Comparison of ENCODE assay signal across 16 cellular contexts in the genomic region with DNA sequence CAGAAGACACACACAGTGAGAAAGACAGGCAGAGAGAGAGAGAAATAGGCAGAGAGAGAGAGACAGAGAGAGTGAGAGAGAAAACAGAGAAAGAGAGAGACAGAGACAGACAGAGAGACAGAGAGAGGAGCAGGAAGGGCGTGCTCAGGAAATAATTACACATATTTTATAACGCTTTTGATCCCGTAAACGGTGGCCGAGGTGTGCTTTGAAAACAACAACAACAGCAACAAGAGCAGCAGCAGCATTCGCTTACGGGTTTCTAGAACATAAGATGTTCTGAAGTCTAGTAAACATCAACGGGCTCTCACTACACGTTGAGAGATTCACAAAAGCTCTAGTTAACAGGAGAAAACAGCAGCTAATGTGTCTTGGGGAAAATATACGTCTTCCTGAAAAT.
DNase-seq lines count a peak whose midpoint lies in the region; ATAC-seq and TF ChIP-seq lines count a peak whose summit lies in the region.
"Had no signal": no experiment of that assay in that cellular context is flagged by ENCODE, and none has a peak within 500 bp of the region (broad histone marks: within the 10 kb centered on the region; RNA-seq: fewer than 3 reads in every experiment).

No MANE protein-coding gene starts in this region.

- H3K9me3 ChIP-seq in osteoblast (ENCODE audit: low read depth, low read length), result no peaks in the 10 kb centered on the region

- ATAC-seq in GM18867 (IDR thresholded peaks at IDR 0.05; ENCODE audit: unreplicated experiment), result no peak
- no peak for ATAC-seq in HG03159 (IDR thresholded peaks at IDR 0.05; ENCODE audit: unreplicated experiment)
- ATAC-seq: naive thymus-derived CD4-positive, alpha-beta T cell had no signal

- H3K36me3 ChIP-seq in ACC112 (ENCODE audit: insufficient read depth, low read length) (no peaks in the 10 kb centered on the region), osteoblast (ENCODE audit: insufficient read depth, low read length) (no peaks in the 10 kb centered on the region)

- H3K27me3 ChIP-seq in ACC112 (ENCODE audit: insufficient read depth, low read length) (peaks cover 12% of the 10 kb centered on the region), osteoblast (ENCODE audit: insufficient read depth, low read length) (peaks cover 5% of the 10 kb centered on the region)

- H3K27ac ChIP-seq in ACC112 (ENCODE audit: low read depth, low read length), result no peak overlapping the region
- peak overlapping the region; percentile 28 for H3K27ac ChIP-seq in osteoblast (ENCODE audit: low read depth, low read length)

- no peaks in the 10 kb centered on the region for H4K20me1 ChIP-seq in osteoblast (ENCODE audit: insufficient read depth, low read length)

- peak overlapping the region; percentile 80 for H2AFZ ChIP-seq in ACC112 (ENCODE audit: low read length, unreplicated experiment)
- peak overlapping the region; percentile 86 for H2AFZ ChIP-seq in osteoblast (ENCODE audit: low read length)

- DNase-seq in LHCN-M2 (ENCODE audit: low read depth) (peak; percentile 4), epithelial cell of proximal tubule (ENCODE audit: low read depth) (no peak), osteoblast (ENCODE audit: insufficient read length, low spot score, missing footprints) (no peak), NCI-H82 (lab: John Stamatoyannopoulos, UW) (no peak), activated T-cell treated with anti-CD3 and anti-CD28 coated beads for 4 hours (no peak)
- DNase-seq: activated CD4-positive, alpha-beta memory T cell treated with anti-CD3 and anti-CD28 coated beads for 36 hours; activated naive CD4-positive, alpha-beta T cell treated with anti-CD3 and anti-CD28 coated beads, Interleukin-2, amount 50 U/mL, for 16 hours; GDM1; hypothalamus; NCI-H187 treated with DMSO at 0.1 percent for 48 hours; NK-92 treated with Interleukin-12 subunit alpha and Interleukin-12 subunit beta, amount 100 ng/mL, for 24 hours; stimulated activated naive CD4-positive, alpha-beta T cell had no signal

- H3K4me3 ChIP-seq in ACC112 (ENCODE audit: low read depth, low read length) (peak overlapping the region; percentile 68), epithelial cell of proximal tubule (ENCODE audit: low read depth, low read length) (peak overlapping the region; percentile 30), osteoblast (ENCODE audit: insufficient read depth, low read length) (peak overlapping the region; percentile 64)

- H3K79me2 ChIP-seq in ACC112 (ENCODE audit: control insufficient read depth, insufficient read depth, low read length, unreplicated experiment), result no peaks in the 10 kb centered on the region
- no peaks in the 10 kb centered on the region for H3K79me2 ChIP-seq in osteoblast (ENCODE audit: insufficient read depth, low read length)

- peak overlapping the region; percentile 85 for H3K4me2 ChIP-seq in osteoblast (ENCODE audit: insufficient read depth, low read length)

- H3K4me1 ChIP-seq in ACC112 (ENCODE audit: control insufficient read depth, insufficient read depth, low read length, unreplicated experiment) (peaks cover 4% of the 10 kb centered on the region), osteoblast (ENCODE audit: insufficient read depth, low read length) (peaks cover 4% of the 10 kb centered on the region)

- TF ChIP-seq CTCF in epithelial cell of proximal tubule (conservative IDR thresholded peaks at IDR 0.05; ENCODE audit: low read depth, low read length) (no peak), osteoblast (IDR thresholded peaks at IDR 0.05; ENCODE audit: extremely low read depth, low read depth, low read length) (no peak)
